In the genomic region with DNA sequence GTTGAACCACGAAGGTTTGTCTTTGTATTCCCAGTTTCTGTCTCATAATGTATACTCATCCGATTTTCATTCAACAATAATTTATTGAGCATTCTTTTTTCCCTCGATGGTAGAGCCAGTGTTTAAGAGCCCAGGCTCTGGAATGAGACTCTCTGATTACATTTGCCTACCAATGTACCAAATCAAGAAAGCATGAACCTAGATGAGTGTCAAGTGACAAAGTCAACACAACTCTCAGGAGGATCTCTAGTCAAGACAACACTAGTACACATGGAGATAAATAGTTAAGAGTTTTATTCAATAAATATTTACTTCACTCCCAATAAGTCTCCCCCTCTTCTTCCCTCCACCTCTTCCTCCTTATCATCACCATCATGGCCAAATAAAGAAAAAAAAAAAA, we compare ENCODE assay signal across 24 cellular contexts.
"Had no signal": no experiment of that assay in that cellular context is flagged by ENCODE, and none has a peak within 500 bp of the region (broad histone marks: within the 10 kb centered on the region; RNA-seq: fewer than 3 reads in every experiment).

No MANE protein-coding gene starts in this region.

- DNase-seq: activated CD4-positive, alpha-beta T cell treated with anti-CD3 and anti-CD28 coated beads for 36 hours; activated CD4-positive, alpha-beta T cell treated with anti-CD3 and anti-CD28 coated beads, Interleukin-2, amount 10 ng/mL, durations not matched to agents 7 days and 5 days; activated CD4-positive, alpha-beta T cell treated with anti-CD3 and anti-CD28 coated beads, Interleukin-2, amount 50 U/mL, for 48 hours; activated CD8-positive, alpha-beta T cell treated with anti-CD3 and anti-CD28 coated beads, Interleukin-2, amount 10 ng/mL, durations not matched to agents 7 days and 5 days; activated gamma-delta T cell treated with Interleukin-2 at 50 U/mL for 16 hours; activated naive CD4-positive, alpha-beta T cell treated with anti-CD3 and anti-CD28 coated beads for 36 hours; activated T-cell treated with anti-CD3 and anti-CD28 coated beads, Interleukin-2, amount 50 U/mL, for 24 hours; adrenal gland; body of pancreas; NCI-H1105; NCI-H1417 treated with DMSO at 0.1 percent for 48 hours; NCI-H187 treated with DMSO at 0.1 percent for 48 hours; NCI-H2171 treated with DMSO at 0.1 percent for 48 hours; NCI-H2227 treated with DMSO at 0.1 percent for 48 hours; NCI-H446; NCI-H524 treated with DMSO at 0.1 percent for 48 hours; NK-92 treated with Interleukin-12 subunit alpha and Interleukin-12 subunit beta, amount 100 ng/mL, for 24 hours; PC-3; Peyer's patch; RPMI8226; SHP77 treated with DMSO at 0.1 percent for 48 hours; SK-N-SH had no signal

- H3K27ac ChIP-seq: adrenal gland, body of pancreas, breast epithelium, Peyer's patch, SJSA1 had no signal
